ENCODE assay signal across 1 cellular context in the genomic region with DNA sequence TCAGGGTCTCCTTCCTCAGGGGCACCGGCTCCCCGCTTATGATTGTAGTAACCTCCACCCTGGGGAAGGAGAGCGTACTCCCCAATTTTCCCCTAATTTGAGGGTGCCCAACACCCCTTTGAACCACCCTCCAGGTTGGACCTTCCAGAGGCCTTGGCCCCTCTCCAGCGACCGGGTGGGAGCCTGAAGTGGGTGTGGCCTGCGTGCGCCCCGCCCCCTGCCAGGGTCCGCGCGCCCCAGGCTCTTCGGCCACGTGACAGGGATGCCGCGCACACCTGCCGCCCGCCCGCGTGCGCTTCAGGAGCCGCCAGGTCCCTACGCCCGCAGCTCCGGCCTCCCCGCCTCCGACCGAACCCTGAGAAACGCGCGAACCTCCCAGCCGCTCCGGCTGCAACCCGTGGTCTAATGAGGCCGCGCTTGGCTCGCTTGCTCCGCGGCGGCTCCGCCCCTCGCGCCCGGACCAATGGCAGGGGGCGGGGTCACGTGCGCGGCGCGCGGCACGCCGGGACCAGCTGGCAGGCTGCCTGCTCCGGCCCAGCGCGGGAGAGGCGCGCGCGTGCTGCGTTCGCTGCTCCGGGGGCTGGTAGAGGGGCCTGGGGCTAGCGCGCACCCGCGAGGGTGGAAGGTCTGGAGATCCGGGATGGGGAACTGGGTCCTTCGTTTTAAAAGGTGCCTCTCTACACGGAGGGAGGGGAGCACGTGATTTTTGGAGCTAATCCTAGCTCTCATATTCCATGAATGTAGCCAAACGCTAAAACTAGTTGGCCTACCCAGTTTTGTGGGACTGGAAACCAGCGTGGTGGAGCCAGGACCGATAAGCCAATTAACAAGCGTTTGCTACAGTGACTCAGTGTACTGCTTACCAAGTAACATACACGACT.
TF ChIP-seq lines count a peak whose summit lies in the region.

A gene (minus strand): TSS at position 404 of the 881 bp plus-strand sequence. CDS start 618 bp downstream, outside the sequence.

TF ChIP-seq in HepG2, 621 proteins besides CTCF, POLR2A, EP300 and RAD21 (continued from another document and continues in another):
- TF ChIP-seq SRY (CRISPR knock-in tag; IDR thresholded peaks at IDR 0.05), result peak; percentile 94; the same call in 1 of the 2 replicates
- TF ChIP-seq SAP130 (CRISPR knock-in tag; IDR thresholded peaks at IDR 0.05; ENCODE audit: low read depth), result peak; percentile 92
- TF ChIP-seq, protein P1, sequence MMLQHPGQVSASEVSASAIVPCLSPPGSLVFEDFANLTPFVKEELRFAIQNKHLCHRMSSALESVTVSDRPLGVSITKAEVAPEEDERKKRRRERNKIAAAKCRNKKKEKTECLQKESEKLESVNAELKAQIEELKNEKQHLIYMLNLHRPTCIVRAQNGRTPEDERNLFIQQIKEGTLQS (CRISPR knock-in tag; IDR thresholded peaks at IDR 0.05), result no peak
- no peak for TF ChIP-seq HMG20B (CRISPR knock-in tag; conservative IDR thresholded peaks at IDR 0.05)
- TF ChIP-seq ZNF839 (CRISPR knock-in tag; IDR thresholded peaks at IDR 0.05; ENCODE audit: borderline replicate concordance), result peak; percentile 96; the same call in 1 of the 2 replicates
- peak; percentile 69; the same call in 1 of the 2 replicates for TF ChIP-seq ZMYM2 (CRISPR knock-in tag; IDR thresholded peaks at IDR 0.05)
- TF ChIP-seq PRMT3 (CRISPR knock-in tag; IDR thresholded peaks at IDR 0.05; ENCODE audit: borderline replicate concordance, low read depth), result peak; percentile 86; the same call in 1 of the 2 replicates
- TF ChIP-seq ZNF674 (CRISPR knock-in tag; IDR thresholded peaks at IDR 0.05; ENCODE audit: low read depth), result no peak; the same call in 1 of the 2 replicates
- peak; percentile 96 for TF ChIP-seq ZFX (CRISPR knock-in tag; IDR thresholded peaks at IDR 0.05; ENCODE audit: low read depth)
- TF ChIP-seq SNRNP70 (IDR thresholded peaks at IDR 0.05; ENCODE audit: low read depth, low read length), result no peak
- no peak; the same call in 1 of the 2 replicates for TF ChIP-seq HNF4A (CRISPR knock-in tag; IDR thresholded peaks at IDR 0.05)
- TF ChIP-seq TCF12 (IDR thresholded peaks at IDR 0.05), result no peak
- peak; percentile 96 for TF ChIP-seq TCF12 (CRISPR knock-in tag; IDR thresholded peaks at IDR 0.05)
- no peak for TF ChIP-seq FIP1L1 (IDR thresholded peaks at IDR 0.05; ENCODE audit: borderline replicate concordance, insufficient read depth, low read depth, low read length)
- peak; percentile 79 for TF ChIP-seq GABPB1 (CRISPR knock-in tag; IDR thresholded peaks at IDR 0.05)
- no peak; the same call in 1 of the 2 replicates for TF ChIP-seq ZNF572 (CRISPR knock-in tag; IDR thresholded peaks at IDR 0.05)
- TF ChIP-seq, protein P2, sequence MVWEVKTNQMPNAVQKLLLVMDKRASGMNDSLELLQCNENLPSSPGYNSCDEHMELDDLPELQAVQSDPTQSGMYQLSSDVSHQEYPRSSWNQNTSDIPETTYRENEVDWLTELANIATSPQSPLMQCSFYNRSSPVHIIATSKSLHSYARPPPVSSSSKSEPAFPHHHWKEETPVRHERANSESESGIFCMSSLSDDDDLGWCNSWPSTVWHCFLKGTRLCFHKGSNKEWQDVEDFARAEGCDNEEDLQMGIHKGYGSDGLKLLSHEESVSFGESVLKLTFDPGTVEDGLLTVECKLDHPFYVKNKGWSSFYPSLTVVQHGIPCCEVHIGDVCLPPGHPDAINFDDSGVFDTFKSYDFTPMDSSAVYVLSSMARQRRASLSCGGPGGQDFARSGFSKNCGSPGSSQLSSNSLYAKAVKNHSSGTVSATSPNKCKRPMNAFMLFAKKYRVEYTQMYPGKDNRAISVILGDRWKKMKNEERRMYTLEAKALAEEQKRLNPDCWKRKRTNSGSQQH (CRISPR knock-in tag; IDR thresholded peaks at IDR 0.05; ENCODE audit: low read depth), result no peak
- TF ChIP-seq HHEX (CRISPR knock-in tag; IDR thresholded peaks at IDR 0.05), result no peak
- peak; percentile 82 for TF ChIP-seq ESRRA (CRISPR knock-in tag; IDR thresholded peaks at IDR 0.05; ENCODE audit: low read depth)
- TF ChIP-seq, protein P3, sequence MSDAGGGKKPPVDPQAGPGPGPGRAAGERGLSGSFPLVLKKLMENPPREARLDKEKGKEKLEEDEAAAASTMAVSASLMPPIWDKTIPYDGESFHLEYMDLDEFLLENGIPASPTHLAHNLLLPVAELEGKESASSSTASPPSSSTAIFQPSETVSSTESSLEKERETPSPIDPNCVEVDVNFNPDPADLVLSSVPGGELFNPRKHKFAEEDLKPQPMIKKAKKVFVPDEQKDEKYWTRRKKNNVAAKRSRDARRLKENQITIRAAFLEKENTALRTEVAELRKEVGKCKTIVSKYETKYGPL (CRISPR knock-in tag; IDR thresholded peaks at IDR 0.05), result no peak; the same call in 1 of the 2 replicates
- no peak for TF ChIP-seq HDAC2 (CRISPR knock-in tag; IDR thresholded peaks at IDR 0.05)
- peak; percentile 80; the same call in 1 of the 2 replicates for TF ChIP-seq HOXA5 (CRISPR knock-in tag; IDR thresholded peaks at IDR 0.05)
- TF ChIP-seq, protein P4, sequence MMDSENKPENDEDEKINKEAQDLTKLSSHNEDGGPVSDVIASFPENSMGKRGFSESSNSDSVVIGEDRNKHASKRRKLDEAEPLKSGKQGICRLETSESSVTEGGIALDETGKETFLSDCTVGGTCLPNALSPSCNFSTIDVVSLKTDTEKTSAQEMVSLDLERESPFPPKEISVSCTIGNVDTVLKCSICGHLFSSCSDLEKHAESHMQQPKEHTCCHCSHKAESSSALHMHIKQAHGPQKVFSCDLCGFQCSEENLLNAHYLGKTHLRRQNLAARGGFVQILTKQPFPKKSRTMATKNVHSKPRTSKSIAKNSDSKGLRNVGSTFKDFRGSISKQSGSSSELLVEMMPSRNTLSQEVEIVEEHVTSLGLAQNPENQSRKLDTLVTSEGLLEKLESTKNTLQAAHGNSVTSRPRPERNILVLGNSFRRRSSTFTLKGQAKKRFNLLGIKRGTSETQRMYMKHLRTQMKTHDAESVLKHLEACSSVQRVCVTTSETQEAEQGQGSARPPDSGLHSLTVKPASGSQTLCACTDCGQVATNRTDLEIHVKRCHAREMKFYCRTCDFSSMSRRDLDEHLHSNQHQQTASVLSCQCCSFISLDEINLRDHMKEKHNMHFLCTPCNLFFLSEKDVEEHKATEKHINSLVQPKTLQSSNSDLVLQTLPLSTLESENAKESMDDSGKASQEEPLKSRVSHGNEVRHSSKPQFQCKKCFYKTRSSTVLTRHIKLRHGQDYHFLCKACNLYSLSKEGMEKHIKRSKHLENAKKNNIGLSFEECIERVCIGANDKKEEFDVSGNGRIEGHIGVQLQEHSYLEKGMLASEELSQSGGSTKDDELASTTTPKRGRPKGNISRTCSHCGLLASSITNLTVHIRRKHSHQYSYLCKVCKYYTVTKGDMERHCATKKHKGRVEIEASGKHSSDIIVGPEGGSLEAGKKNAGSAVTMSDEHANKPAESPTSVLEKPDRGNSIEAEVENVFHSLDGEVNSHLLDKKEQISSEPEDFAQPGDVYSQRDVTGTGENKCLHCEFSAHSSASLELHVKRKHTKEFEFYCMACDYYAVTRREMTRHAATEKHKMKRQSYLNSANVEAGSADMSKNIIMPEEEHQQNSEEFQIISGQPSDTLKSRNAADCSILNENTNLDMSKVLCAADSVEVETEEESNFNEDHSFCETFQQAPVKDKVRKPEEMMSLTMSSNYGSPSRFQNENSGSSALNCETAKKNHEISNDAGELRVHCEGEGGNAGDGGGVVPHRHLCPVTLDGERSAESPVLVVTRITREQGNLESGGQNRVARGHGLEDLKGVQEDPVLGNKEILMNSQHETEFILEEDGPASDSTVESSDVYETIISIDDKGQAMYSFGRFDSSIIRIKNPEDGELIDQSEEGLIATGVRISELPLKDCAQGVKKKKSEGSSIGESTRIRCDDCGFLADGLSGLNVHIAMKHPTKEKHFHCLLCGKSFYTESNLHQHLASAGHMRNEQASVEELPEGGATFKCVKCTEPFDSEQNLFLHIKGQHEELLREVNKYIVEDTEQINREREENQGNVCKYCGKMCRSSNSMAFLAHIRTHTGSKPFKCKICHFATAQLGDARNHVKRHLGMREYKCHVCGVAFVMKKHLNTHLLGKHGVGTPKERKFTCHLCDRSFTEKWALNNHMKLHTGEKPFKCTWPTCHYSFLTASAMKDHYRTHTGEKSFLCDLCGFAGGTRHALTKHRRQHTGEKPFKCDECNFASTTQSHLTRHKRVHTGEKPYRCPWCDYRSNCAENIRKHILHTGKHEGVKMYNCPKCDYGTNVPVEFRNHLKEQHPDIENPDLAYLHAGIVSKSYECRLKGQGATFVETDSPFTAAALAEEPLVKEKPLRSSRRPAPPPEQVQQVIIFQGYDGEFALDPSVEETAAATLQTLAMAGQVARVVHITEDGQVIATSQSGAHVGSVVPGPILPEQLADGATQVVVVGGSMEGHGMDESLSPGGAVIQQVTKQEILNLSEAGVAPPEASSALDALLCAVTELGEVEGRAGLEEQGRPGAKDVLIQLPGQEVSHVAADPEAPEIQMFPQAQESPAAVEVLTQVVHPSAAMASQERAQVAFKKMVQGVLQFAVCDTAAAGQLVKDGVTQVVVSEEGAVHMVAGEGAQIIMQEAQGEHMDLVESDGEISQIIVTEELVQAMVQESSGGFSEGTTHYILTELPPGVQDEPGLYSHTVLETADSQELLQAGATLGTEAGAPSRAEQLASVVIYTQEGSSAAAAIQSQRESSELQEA (CRISPR knock-in tag; IDR thresholded peaks at IDR 0.05; ENCODE audit: not compliant biosample characterization), result peak; percentile 68
- TF ChIP-seq ARID2 (CRISPR knock-in tag; IDR thresholded peaks at IDR 0.05; ENCODE audit: borderline replicate concordance), result peak; percentile 67; the same call in 1 of the 2 replicates
- TF ChIP-seq, protein P5, sequence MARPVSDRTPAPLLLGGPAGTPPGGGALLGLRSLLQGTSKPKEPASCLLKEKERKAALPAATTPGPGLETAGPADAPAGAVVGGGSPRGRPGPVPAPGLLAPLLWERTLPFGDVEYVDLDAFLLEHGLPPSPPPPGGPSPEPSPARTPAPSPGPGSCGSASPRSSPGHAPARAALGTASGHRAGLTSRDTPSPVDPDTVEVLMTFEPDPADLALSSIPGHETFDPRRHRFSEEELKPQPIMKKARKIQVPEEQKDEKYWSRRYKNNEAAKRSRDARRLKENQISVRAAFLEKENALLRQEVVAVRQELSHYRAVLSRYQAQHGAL (CRISPR knock-in tag; IDR thresholded peaks at IDR 0.05; ENCODE audit: not compliant biosample characterization), result no peak
- no peak; the same call in 1 of the 2 replicates for TF ChIP-seq ZFAT (CRISPR knock-in tag; conservative IDR thresholded peaks at IDR 0.05)
- no peak; the same call in 1 of the 2 replicates for TF ChIP-seq GTF3A (CRISPR knock-in tag; conservative IDR thresholded peaks at IDR 0.05)
- TF ChIP-seq, protein P6, sequence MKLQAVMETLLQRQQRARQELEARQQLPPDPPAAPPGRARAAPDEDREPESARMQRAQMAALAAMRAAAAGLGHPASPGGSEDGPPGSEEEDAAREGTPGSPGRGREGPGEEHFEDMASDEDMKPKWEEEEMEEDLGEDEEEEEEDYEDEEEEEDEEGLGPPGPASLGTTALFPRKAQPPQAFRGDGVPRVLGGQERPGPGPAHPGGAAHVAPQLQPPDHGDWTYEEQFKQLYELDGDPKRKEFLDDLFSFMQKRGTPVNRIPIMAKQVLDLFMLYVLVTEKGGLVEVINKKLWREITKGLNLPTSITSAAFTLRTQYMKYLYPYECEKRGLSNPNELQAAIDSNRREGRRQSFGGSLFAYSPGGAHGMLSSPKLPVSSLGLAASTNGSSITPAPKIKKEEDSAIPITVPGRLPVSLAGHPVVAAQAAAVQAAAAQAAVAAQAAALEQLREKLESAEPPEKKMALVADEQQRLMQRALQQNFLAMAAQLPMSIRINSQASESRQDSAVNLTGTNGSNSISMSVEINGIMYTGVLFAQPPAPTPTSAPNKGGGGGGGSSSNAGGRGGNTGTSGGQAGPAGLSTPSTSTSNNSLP (IDR thresholded peaks at IDR 0.05; ENCODE audit: low read depth, low read length), result no peak
- TF ChIP-seq, protein P7, sequence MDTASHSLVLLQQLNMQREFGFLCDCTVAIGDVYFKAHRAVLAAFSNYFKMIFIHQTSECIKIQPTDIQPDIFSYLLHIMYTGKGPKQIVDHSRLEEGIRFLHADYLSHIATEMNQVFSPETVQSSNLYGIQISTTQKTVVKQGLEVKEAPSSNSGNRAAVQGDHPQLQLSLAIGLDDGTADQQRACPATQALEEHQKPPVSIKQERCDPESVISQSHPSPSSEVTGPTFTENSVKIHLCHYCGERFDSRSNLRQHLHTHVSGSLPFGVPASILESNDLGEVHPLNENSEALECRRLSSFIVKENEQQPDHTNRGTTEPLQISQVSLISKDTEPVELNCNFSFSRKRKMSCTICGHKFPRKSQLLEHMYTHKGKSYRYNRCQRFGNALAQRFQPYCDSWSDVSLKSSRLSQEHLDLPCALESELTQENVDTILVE (CRISPR knock-in tag; IDR thresholded peaks at IDR 0.05), result 0 out of 2 replicates have a peak, but pooled peaks have one; percentile 16
- TF ChIP-seq MEIS1 (CRISPR knock-in tag; IDR thresholded peaks at IDR 0.05; ENCODE audit: borderline replicate concordance), result peak; percentile 25; the same call in 1 of the 2 replicates
- peak; percentile 69; the same call in 1 of the 2 replicates for TF ChIP-seq ZFP36L1 (CRISPR knock-in tag; IDR thresholded peaks at IDR 0.05)
- peak; percentile 96 for TF ChIP-seq ZNF761 (CRISPR knock-in tag; conservative IDR thresholded peaks at IDR 0.05)
- peak; percentile 46; the same call in 1 of the 2 replicates for TF ChIP-seq NFIC (IDR thresholded peaks at IDR 0.05; ENCODE audit: low read length)
- TF ChIP-seq, protein P8, sequence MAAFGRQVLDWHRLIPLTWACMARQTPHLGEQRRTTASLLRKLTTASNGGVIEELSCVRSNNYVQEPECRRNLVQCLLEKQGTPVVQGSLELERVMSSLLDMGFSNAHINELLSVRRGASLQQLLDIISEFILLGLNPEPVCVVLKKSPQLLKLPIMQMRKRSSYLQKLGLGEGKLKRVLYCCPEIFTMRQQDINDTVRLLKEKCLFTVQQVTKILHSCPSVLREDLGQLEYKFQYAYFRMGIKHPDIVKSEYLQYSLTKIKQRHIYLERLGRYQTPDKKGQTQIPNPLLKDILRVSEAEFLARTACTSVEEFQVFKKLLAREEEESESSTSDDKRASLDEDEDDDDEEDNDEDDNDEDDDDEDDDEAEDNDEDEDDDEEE (CRISPR knock-in tag; IDR thresholded peaks at IDR 0.05), result peak; percentile 99
- peak; percentile 97 for TF ChIP-seq ZNF883 (CRISPR knock-in tag; IDR thresholded peaks at IDR 0.05; ENCODE audit: not compliant biosample characterization)
- peak; percentile 91; the same call in 1 of the 2 replicates for TF ChIP-seq ZNF670 (CRISPR knock-in tag; IDR thresholded peaks at IDR 0.05; ENCODE audit: borderline replicate concordance)
- TF ChIP-seq POLR2AphosphoS5 (IDR thresholded peaks at IDR 0.05; ENCODE audit: low read depth, low read length), result peak; percentile 77
- TF ChIP-seq ATF7 (IDR thresholded peaks at IDR 0.05), result no peak
- TF ChIP-seq ATF7 (CRISPR knock-in tag; IDR thresholded peaks at IDR 0.05), result peak; percentile 58
- TF ChIP-seq BRCA1 (CRISPR knock-in tag; IDR thresholded peaks at IDR 0.05), result peak; percentile 87; the same call in 1 of the 2 replicates
- TF ChIP-seq ATF1 (CRISPR knock-in tag; IDR thresholded peaks at IDR 0.05), result no peak
- no peak for TF ChIP-seq ZBTB8A (CRISPR knock-in tag; IDR thresholded peaks at IDR 0.05; ENCODE audit: borderline replicate concordance, low read depth)
- TF ChIP-seq, protein P9, sequence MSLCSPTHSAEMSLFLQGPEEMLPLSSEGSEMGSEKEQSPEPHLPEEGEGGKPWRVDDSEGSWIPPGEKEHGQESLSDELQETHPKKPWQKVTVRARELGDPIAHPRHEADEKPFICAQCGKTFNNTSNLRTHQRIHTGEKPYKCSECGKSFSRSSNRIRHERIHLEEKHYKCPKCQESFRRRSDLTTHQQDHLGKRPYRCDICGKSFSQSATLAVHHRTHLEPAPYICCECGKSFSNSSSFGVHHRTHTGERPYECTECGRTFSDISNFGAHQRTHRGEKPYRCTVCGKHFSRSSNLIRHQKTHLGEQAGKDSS (CRISPR knock-in tag; IDR thresholded peaks at IDR 0.05; ENCODE audit: borderline replicate concordance, low read depth), result peak; percentile 72; the same call in 1 of the 2 replicates
- no peak for TF ChIP-seq ZKSCAN1 (IDR thresholded peaks at IDR 0.05; ENCODE audit: low read length)
- no peak for TF ChIP-seq ZNF792 (CRISPR knock-in tag; IDR thresholded peaks at IDR 0.05)
